8 cellular contexts compared by ENCODE assay signal in genomic region chr7:104971290-104972071, GRCh38. TPM values are rescaled to one million over a fixed set of nuclear protein-coding genes. Genes with fewer than 3 reads are reported as not detected.
DNase-seq lines count a peak whose midpoint lies in the region; ATAC-seq and TF ChIP-seq lines count a peak whose summit lies in the region.

No MANE protein-coding gene starts in this region.

- 44 to 52% methylated on average over 3 of the region's 3 CpGs for WGBS in gastroesophageal sphincter (ENCODE audit: low coverage in 1 of 2), 2 donors

- TF ChIP-seq CTCF in VCaP (conservative IDR thresholded peaks at IDR 0.05) (no peak), gastroesophageal sphincter (IDR thresholded peaks at IDR 0.05) (peak in 2 of 4 experiments; percentile 9), retinal pigment epithelial cell (conservative IDR thresholded peaks at IDR 0.05; ENCODE audit: low read depth, low read length) (peak; percentile 9)

- DNase-seq in HCEC 1CT (peak; percentile 61), retinal pigment epithelial cell (ENCODE audit: low read depth) (peak; percentile 66), ureter (ENCODE audit: low spot score) (no peak), KG1 (lab: John Stamatoyannopoulos, UW) (no peak)
- DNase-seq in stimulated activated CD4-positive, alpha-beta T cell treated with anti-CD3 and anti-CD28 coated beads, Interleukin-2, amount 100 ng/mL, for 24 hours, result no peak

- TF ChIP-seq EP300 in gastroesophageal sphincter (IDR thresholded peaks at IDR 0.05), result no peak

- H3K27me3 ChIP-seq in gastroesophageal sphincter, result no peaks in the 10 kb centered on the region

- ATAC-seq in gastroesophageal sphincter, result peak; percentile 75
- ATAC-seq in HG02610 (IDR thresholded peaks at IDR 0.05; ENCODE audit: unreplicated experiment), result no peak

- H3K4me3 ChIP-seq in gastroesophageal sphincter (no peak overlapping the region), retinal pigment epithelial cell (ENCODE audit: low read length) (no peak overlapping the region)

- no peaks in the 10 kb centered on the region for H3K36me3 ChIP-seq in gastroesophageal sphincter

- H3K27ac ChIP-seq in VCaP (peak overlapping the region; percentile 63), gastroesophageal sphincter (peak overlapping the region in 3 of 4 donors; percentile 50 to 73 (median 61))

- no peak for TF ChIP-seq POLR2A in gastroesophageal sphincter (IDR thresholded peaks at IDR 0.05)

- H3K9me3 ChIP-seq in gastroesophageal sphincter, result no peaks in the 10 kb centered on the region

- H3K4me1 ChIP-seq in gastroesophageal sphincter, result peaks cover 6 to 87% (median 43%) of the 10 kb centered on the region in 3 donors

RNA-seq across cellular contexts. Expression of gene KMT2E, which starts 42.5 kb away (rescaled TPM):
- total RNA-seq in gastroesophageal sphincter (100 to 1,000 TPM in 3 of 4 donors, 10 to 100 TPM in 1; 90.6 to 187 (median 112) TPM), ureter (120 TPM)

Comparison
In these comparisons a context has a peak if more than half of its experiments do, and no peak if none do; other contexts are left out.
1. DNase-seq: peak in HCEC 1CT (single experiment) and retinal pigment epithelial cell (single experiment); none in ureter (single experiment), stimulated activated CD4-positive, alpha-beta T cell treated with anti-CD3 and anti-CD28 coated beads, Interleukin-2, amount 100 ng/mL, for 24 hours (0 of 2) and KG1 (single experiment).